Comparison of ENCODE assay signal across 8 cellular contexts in genomic region chr12:53053223-53054111, GRCh38. TPM values are rescaled to one million over a fixed set of nuclear protein-coding genes. Genes with fewer than 3 reads are reported as not detected.
DNase-seq lines count a peak whose midpoint lies in the region; ATAC-seq and TF ChIP-seq lines count a peak whose summit lies in the region.

No MANE protein-coding gene starts in this region.

- peak overlapping the region; percentile 92 for H3K27ac Mint-ChIP-seq in T-helper 17 cell

- H3K9me3 ChIP-seq in T-helper 17 cell (ENCODE audit: control insufficient read depth, low read length, poor library complexity, severe bottlenecking) (no peaks in the 10 kb centered on the region), body of pancreas (no peaks in the 10 kb centered on the region), iPS-18a (ENCODE audit: control insufficient read depth, low read depth, low read length) (no peaks in the 10 kb centered on the region)

- no peak for TF ChIP-seq POLR2A in body of pancreas (IDR thresholded peaks at IDR 0.05)

- peak; percentile 80 for DNase-seq in COLO668 (lab: John Stamatoyannopoulos, UW; ENCODE audit: unreplicated experiment)
- peak; percentile 72 for DNase-seq in HuH-7.5 (ENCODE audit: low spot score)
- DNase-seq in T-helper 17 cell, result peak; percentile 42 to 56 (median 53)
- peak; percentile 81 to 86 (median 84) for DNase-seq in body of pancreas
- DNase-seq in skeletal muscle cell (ENCODE audit: low read depth), result no peak
- no peak for DNase-seq in GM19238 (ENCODE audit: insufficient read length, low spot score)

- intact Hi-C loops in body of pancreas (cut with DNase I), result no loop called here

- H3K4me1 ChIP-seq in body of pancreas (peaks cover 69% of the 10 kb centered on the region), iPS-18a (ENCODE audit: control insufficient read depth, low read depth, low read length) (peaks cover 29% of the 10 kb centered on the region)

- H3K4me1 Mint-ChIP-seq in T-helper 17 cell, result peaks cover 18% of the 10 kb centered on the region

- H3K9ac ChIP-seq in iPS-18a (ENCODE audit: low read length), result peak overlapping the region; percentile 65

- H3K27ac ChIP-seq in body of pancreas (peak overlapping the region; percentile 95 to 99 (median 98)), iPS-18a (ENCODE audit: low read length) (peak overlapping the region; percentile 60)

- H3K36me3 Mint-ChIP-seq in T-helper 17 cell (ENCODE audit: low read depth), result no peaks in the 10 kb centered on the region

- H3K27me3 ChIP-seq in body of pancreas (no peaks in the 10 kb centered on the region), iPS-18a (ENCODE audit: control insufficient read depth, insufficient read depth, low read length) (peaks cover 14% of the 10 kb centered on the region)

- WGBS in body of pancreas, 2 donors, result 10 to 14% methylated on average over 7 to 16 of the region's 16 CpGs

- no peaks in the 10 kb centered on the region for H3K27me3 Mint-ChIP-seq in T-helper 17 cell

- TF ChIP-seq CTCF in body of pancreas (IDR thresholded peaks at IDR 0.05), result peak; percentile 44 to 91 (median 82)

- ATAC-seq in T-helper 17 cell (peak; percentile 44), body of pancreas (peak; percentile 51), HG02852 (IDR thresholded peaks at IDR 0.05; ENCODE audit: unreplicated experiment) (no peak)

- H3K36me3 ChIP-seq in body of pancreas (replicated peaks in 1 of 2; ENCODE audit: insufficient read depth in 1 of 2, low read depth in 2 of 2) (no peaks in the 10 kb centered on the region), iPS-18a (ENCODE audit: control insufficient read depth, low read depth, low read length) (no peaks in the 10 kb centered on the region)

- peak overlapping the region; percentile 97 for H3K4me3 Mint-ChIP-seq in T-helper 17 cell

- H3K4me3 ChIP-seq in body of pancreas (peak overlapping the region; percentile 16 to 26), iPS-18a (ENCODE audit: low read length) (peak overlapping the region; percentile 85), skeletal muscle cell (ENCODE audit: low read depth, low read length) (peak overlapping the region; percentile 46)

RNA-seq across cellular contexts. Expression of gene TNS2, which starts 3.6 kb away (rescaled TPM):
- total RNA-seq in T-helper 17 cell, result 1 to 10 TPM; 1.4 to 3.1 TPM
- total RNA-seq in body of pancreas, result 100 to 1,000 TPM in 1 of 2 donors, 10 to 100 TPM in 1; 75.5 to 113 TPM

RNA-seq across cellular contexts. Expression of gene SPRYD3, which starts 25.7 kb away (rescaled TPM):
- 10 to 100 TPM; 23.1 to 29.6 TPM for total RNA-seq in T-helper 17 cell
- total RNA-seq in body of pancreas, result 10 to 100 TPM; 35.3 to 59.3 TPM

RNA-seq across cellular contexts. Expression of gene IGFBP6, which starts 44.0 kb away (rescaled TPM):
- under 1 TPM in 1 of 2 donors, not detected in 1; 0.45 TPM for total RNA-seq in T-helper 17 cell
- total RNA-seq in body of pancreas, result 100 to 1,000 TPM; 154 to 204 TPM

RNA-seq across cellular contexts. Expression of gene EIF4B, which starts 47.2 kb away (rescaled TPM):
- total RNA-seq in T-helper 17 cell (100 to 1,000 TPM; 635 to 667 TPM), body of pancreas (100 to 1,000 TPM; 326 to 389 TPM)

RNA-seq across cellular contexts. Expression of gene SOAT2, which starts 49.8 kb away (rescaled TPM):
- total RNA-seq in T-helper 17 cell (1 to 10 TPM in 1 of 2 donors, under 1 TPM in 1; 0.83 to 2.5 TPM), body of pancreas (not detected)

Comparison
In these comparisons a context has a peak if more than half of its experiments do, and no peak if none do; other contexts are left out.
1. DNase-seq: peak in COLO668 (single experiment), HuH-7.5 (single experiment), T-helper 17 cell (3 of 3) and body of pancreas (4 of 4); none in skeletal muscle cell (single experiment) and GM19238 (single experiment).
2. H3K4me3 ChIP-seq: peak in every context shown above with its lines; median percentile 85 in iPS-18a; 46 in skeletal muscle cell; 21 in body of pancreas.
3. RNA of gene TNS2, which starts 3.6 kb away (total RNA-seq): 75.5 to 113 TPM in body of pancreas; 1.4 to 3.1 TPM in T-helper 17 cell; every median in the first group is over 10 times any median in the second.
4. RNA of gene IGFBP6, which starts 44.0 kb away (total RNA-seq): 154 to 204 TPM in body of pancreas; 0.45 TPM in T-helper 17 cell; every median in the first group is over 100 times any median in the second.